1 cellular context compared by ENCODE assay signal in the genomic region with DNA sequence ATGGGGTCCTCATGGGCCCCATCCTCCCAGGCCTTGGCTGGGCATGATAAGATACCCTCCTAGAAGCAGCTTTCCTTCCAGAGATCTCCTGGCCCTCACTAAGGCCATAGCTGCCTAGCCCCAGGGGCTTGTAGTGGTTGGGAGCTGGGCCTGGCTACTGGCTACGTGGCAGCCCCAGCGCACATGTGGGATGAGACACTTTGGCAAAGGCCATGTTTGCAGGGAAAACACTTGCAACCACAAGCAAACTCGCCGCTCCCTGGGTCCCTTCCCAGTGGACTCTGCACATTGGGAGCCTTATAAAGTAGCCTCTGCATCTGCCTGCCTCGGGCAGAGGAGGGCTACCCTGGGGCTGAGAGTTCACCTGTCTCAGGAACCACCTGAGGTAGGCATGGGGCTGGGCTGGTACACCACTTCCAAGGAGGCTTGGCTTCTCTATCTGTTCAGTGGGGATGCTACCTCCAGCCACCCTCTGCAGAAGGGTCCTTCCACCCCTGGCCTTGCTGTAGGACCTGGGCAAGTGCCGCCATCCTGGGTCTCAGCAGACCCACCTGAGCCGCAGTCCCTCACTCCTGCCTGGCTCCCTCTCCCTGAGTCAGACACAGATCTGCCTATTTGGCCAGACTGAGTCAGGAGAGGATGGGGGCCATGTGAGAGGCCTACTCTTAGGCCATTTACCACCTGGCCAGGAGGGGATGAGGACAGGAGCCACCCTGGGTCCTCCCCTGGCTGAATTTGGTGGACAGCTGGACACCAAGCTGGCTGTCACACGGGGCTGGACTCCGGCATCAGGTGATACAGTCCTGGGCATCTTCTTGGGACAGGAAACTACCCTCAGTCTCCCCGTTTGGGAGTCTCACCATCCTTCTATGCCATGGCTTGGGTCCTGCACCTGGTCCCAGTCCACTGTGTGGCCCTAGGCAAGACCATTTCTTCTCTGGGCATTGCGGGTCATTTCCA.
TF ChIP-seq lines count a peak whose summit lies in the region.

A gene with protein sequence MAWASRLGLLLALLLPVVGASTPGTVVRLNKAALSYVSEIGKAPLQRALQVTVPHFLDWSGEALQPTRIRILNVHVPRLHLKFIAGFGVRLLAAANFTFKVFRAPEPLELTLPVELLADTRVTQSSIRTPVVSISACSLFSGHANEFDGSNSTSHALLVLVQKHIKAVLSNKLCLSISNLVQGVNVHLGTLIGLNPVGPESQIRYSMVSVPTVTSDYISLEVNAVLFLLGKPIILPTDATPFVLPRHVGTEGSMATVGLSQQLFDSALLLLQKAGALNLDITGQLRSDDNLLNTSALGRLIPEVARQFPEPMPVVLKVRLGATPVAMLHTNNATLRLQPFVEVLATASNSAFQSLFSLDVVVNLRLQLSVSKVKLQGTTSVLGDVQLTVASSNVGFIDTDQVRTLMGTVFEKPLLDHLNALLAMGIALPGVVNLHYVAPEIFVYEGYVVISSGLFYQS (plus strand): TSS at position 329 of the 960 bp plus-strand sequence. CDS start 871 bp downstream, outside the sequence.

TF ChIP-seq in liver, 16 proteins besides CTCF, POLR2A, EP300 and RAD21 (continued from another document):
- TF ChIP-seq, protein P1, sequence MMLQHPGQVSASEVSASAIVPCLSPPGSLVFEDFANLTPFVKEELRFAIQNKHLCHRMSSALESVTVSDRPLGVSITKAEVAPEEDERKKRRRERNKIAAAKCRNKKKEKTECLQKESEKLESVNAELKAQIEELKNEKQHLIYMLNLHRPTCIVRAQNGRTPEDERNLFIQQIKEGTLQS (IDR thresholded peaks at IDR 0.05): no peak
- TF ChIP-seq EGR1 (IDR thresholded peaks at IDR 0.05; ENCODE audit: low read depth in 2 of 2): no peak
- no peak for TF ChIP-seq GABPA (IDR thresholded peaks at IDR 0.05 in 1 of 2, conservative IDR thresholded peaks at IDR 0.05 in 1 of 2)
- peak; percentile 65 to 75 for TF ChIP-seq RXRA (IDR thresholded peaks at IDR 0.05)
- peak; percentile 82 for TF ChIP-seq SP1 (IDR thresholded peaks at IDR 0.05)
